In genomic region chr7:120662291-120662690, GRCh38 we compare ENCODE assay signal across 37 cellular contexts.
"Had no signal": no experiment of that assay in that cellular context is flagged by ENCODE, and none has a peak within 500 bp of the region (broad histone marks: within the 10 kb centered on the region; RNA-seq: fewer than 3 reads in every experiment).

No MANE protein-coding gene starts in this region.

- H3K36me3 Mint-ChIP-seq: activated CD4-positive, alpha-beta memory T cell treated with anti-CD3 and anti-CD28 coated beads for 36 hours; activated naive CD4-positive, alpha-beta T cell treated with anti-CD3 and anti-CD28 coated beads, Interleukin-2, amount 50 U/mL, for 72 hours; activated naive CD8-positive, alpha-beta T cell treated with anti-CD3 and anti-CD28 coated beads for 36 hours had no signal

- H3K4me3 ChIP-seq: adrenal gland, ascending aorta, body of pancreas, breast epithelium had no signal

- H3K27me3 Mint-ChIP-seq: activated B cell treated with CpG ODN at 0.5 μM for 24 hours; activated CD4-positive, alpha-beta memory T cell treated with anti-CD3 and anti-CD28 coated beads for 36 hours; activated CD4-positive, alpha-beta T cell treated with anti-CD3 and anti-CD28 coated beads, Interleukin-2, amount 10 ng/mL, durations not matched to agents 24 days and 14 days; activated CD8-positive, alpha-beta T cell treated with anti-CD3 and anti-CD28 coated beads for 36 hours; activated naive CD8-positive, alpha-beta T cell treated with anti-CD3 and anti-CD28 coated beads for 36 hours; activated T-helper 17 cell treated with anti-CD3 and anti-CD28 coated beads, Interleukin-2, amount 50 U/mL, for 72 hours had no signal

- H3K4me1 ChIP-seq: adrenal gland, ascending aorta, body of pancreas, breast epithelium had no signal

- H3K27ac Mint-ChIP-seq: activated B cell treated with CpG ODN at 0.5 μM for 24 hours; activated CD4-positive, alpha-beta memory T cell treated with anti-CD3 and anti-CD28 coated beads for 36 hours; activated CD4-positive, alpha-beta T cell treated with anti-CD3 and anti-CD28 coated beads, Interleukin-2, amount 10 ng/mL, durations not matched to agents 24 days and 14 days; activated CD8-positive, alpha-beta T cell treated with anti-CD3 and anti-CD28 coated beads for 36 hours; activated naive CD4-positive, alpha-beta T cell treated with anti-CD3 and anti-CD28 coated beads for 36 hours; activated naive CD4-positive, alpha-beta T cell treated with anti-CD3 and anti-CD28 coated beads, Interleukin-2, amount 50 U/mL, for 72 hours; activated naive CD8-positive, alpha-beta T cell treated with anti-CD3 and anti-CD28 coated beads for 36 hours; activated T-cell treated with anti-CD3 and anti-CD28 coated beads, Interleukin-2, amount 50 U/mL, for 72 hours; activated T-helper 1 cell treated with anti-CD3 and anti-CD28 coated beads, Interleukin-12 subunit alpha, Interleukin-12 subunit beta, Interleukin-2, Interleukin-4 antibody, amounts not matched to agents 30 ng/mL and 10 ng/mL and 1 ng/mL, durations not matched to agents 14 hours and 24 hours and 36 hours; activated T-helper 17 cell treated with anti-CD3 and anti-CD28 coated beads, Interleukin-2, amount 50 U/mL, for 72 hours; T-helper 1 cell treated with Interleukin-12 subunit alpha and Interleukin-12 subunit beta and Interleukin-4 antibody, amounts not matched to agents 30 μg/mL and 1 μg/mL, for 36 hours; T-helper 2 cell treated with Interferon-gamma antibody and Interleukin-4, amounts not matched to agents 5 μg/mL and 100 μg/mL, for 36 hours had no signal

- DNase-seq: activated B cell treated with CpG ODN at 0.5 μM for 24 hours; activated CD4-positive, alpha-beta memory T cell treated with anti-CD3 and anti-CD28 coated beads for 36 hours; activated CD4-positive, alpha-beta T cell treated with anti-CD3 and anti-CD28 coated beads for 4 hours; activated CD4-positive, alpha-beta T cell treated with anti-CD3 and anti-CD28 coated beads, Interleukin-2, amount 10 ng/mL, durations not matched to agents 24 days and 14 days; activated CD4-positive, alpha-beta T cell treated with anti-CD3 and anti-CD28 coated beads, Interleukin-2, amount 50 U/mL, for 1 hour; activated CD4-positive, alpha-beta T cell treated with anti-CD3 and anti-CD28 coated beads, Interleukin-2, amount 50 U/mL, for 4 hours; activated CD4-positive, CD25-positive, alpha-beta regulatory T cell treated with anti-CD3 and anti-CD28 coated beads, Interleukin-2, amount 50 U/mL, for 72 hours; activated CD8-positive, alpha-beta memory T cell treated with anti-CD3 and anti-CD28 coated beads, Interleukin-2, amount 50 U/mL, for 4 hours; activated CD8-positive, alpha-beta T cell treated with anti-CD3 and anti-CD28 coated beads for 36 hours; activated effector memory CD4-positive, alpha-beta T cell treated with anti-CD3 and anti-CD28 coated beads, Interleukin-2, amount 50 U/mL, for 16 hours; activated gamma-delta T cell treated with Interleukin-2 at 50 U/mL for 16 hours; activated naive CD4-positive, alpha-beta T cell; activated naive CD4-positive, alpha-beta T cell treated with anti-CD3 and anti-CD28 coated beads for 36 hours; activated naive CD4-positive, alpha-beta T cell treated with anti-CD3 and anti-CD28 coated beads, Interleukin-2, amount 50 U/mL, for 16 hours; activated naive CD8-positive, alpha-beta T cell treated with anti-CD3 and anti-CD28 coated beads for 36 hours; activated T-cell treated with anti-CD3 and anti-CD28 coated beads for 4 hours; activated T-cell treated with anti-CD3 and anti-CD28 coated beads, Interleukin-2, amount 50 U/mL, for 1 hour; activated T-cell treated with anti-CD3 and anti-CD28 coated beads, Interleukin-2, amount 50 U/mL, for 4 hours; activated T-cell treated with anti-CD3 and anti-CD28 coated beads, Interleukin-2, amount 50 U/mL, for 72 hours; adrenal gland; amygdala; anterior cingulate cortex; body of pancreas; brain microvascular endothelial cell; central memory CD4-positive, alpha-beta T cell; T-helper 1 cell; T-helper 2 cell; T-helper 9 cell had no signal

- ATAC-seq: activated CD8-positive, alpha-beta T cell treated with anti-CD3 and anti-CD28 coated beads for 36 hours; activated naive CD4-positive, alpha-beta T cell treated with anti-CD3 and anti-CD28 coated beads, Interleukin-2, amount 50 U/mL, for 72 hours; activated T-cell treated with anti-CD3 and anti-CD28 coated beads, Interleukin-2, amount 50 U/mL, for 4 hours; activated T-cell treated with anti-CD3 and anti-CD28 coated beads, Interleukin-2, amount 50 U/mL, for 72 hours; activated T-helper 17 cell treated with anti-CD3 and anti-CD28 coated beads, Interleukin-2, amount 50 U/mL, for 72 hours; body of pancreas had no signal

- H3K36me3 ChIP-seq: adrenal gland, ascending aorta, brain microvascular endothelial cell, breast epithelium had no signal

- FAIRE-seq: TTC549 had no signal

- H3K9me3 ChIP-seq: adrenal gland, ascending aorta, body of pancreas, breast epithelium had no signal

- H3K27ac ChIP-seq: adrenal gland, ascending aorta, body of pancreas, brain microvascular endothelial cell, breast epithelium, VCaP had no signal

- H3K9me3 Mint-ChIP-seq: activated B cell treated with CpG ODN at 0.5 μM for 24 hours; activated CD4-positive, alpha-beta memory T cell treated with anti-CD3 and anti-CD28 coated beads for 36 hours; activated CD4-positive, alpha-beta T cell treated with anti-CD3 and anti-CD28 coated beads, Interleukin-2, amount 10 ng/mL, durations not matched to agents 24 days and 14 days; activated naive CD4-positive, alpha-beta T cell treated with anti-CD3 and anti-CD28 coated beads for 36 hours; activated naive CD4-positive, alpha-beta T cell treated with anti-CD3 and anti-CD28 coated beads, Interleukin-2, amount 50 U/mL, for 72 hours; activated naive CD8-positive, alpha-beta T cell treated with anti-CD3 and anti-CD28 coated beads for 36 hours; activated T-cell treated with anti-CD3 and anti-CD28 coated beads, Interleukin-2, amount 50 U/mL, for 4 hours; activated T-helper 1 cell treated with anti-CD3 and anti-CD28 coated beads, Interleukin-12 subunit alpha, Interleukin-12 subunit beta, Interleukin-2, Interleukin-4 antibody, amounts not matched to agents 30 ng/mL and 10 ng/mL and 1 ng/mL, durations not matched to agents 14 hours and 24 hours and 36 hours; T-helper 1 cell treated with Interleukin-12 subunit alpha and Interleukin-12 subunit beta and Interleukin-4 antibody, amounts not matched to agents 30 μg/mL and 1 μg/mL, for 36 hours; T-helper 2 cell treated with Interferon-gamma antibody and Interleukin-4, amounts not matched to agents 5 μg/mL and 100 μg/mL, for 36 hours had no signal

- H3K27me3 ChIP-seq: adrenal gland, ascending aorta, body of pancreas, brain microvascular endothelial cell, breast epithelium had no signal

- H3K4me3 Mint-ChIP-seq: activated B cell treated with CpG ODN at 0.5 μM for 24 hours; activated CD4-positive, alpha-beta memory T cell treated with anti-CD3 and anti-CD28 coated beads for 36 hours; activated CD4-positive, alpha-beta T cell treated with anti-CD3 and anti-CD28 coated beads, Interleukin-2, amount 10 ng/mL, durations not matched to agents 24 days and 14 days; activated CD8-positive, alpha-beta T cell treated with anti-CD3 and anti-CD28 coated beads for 36 hours; activated naive CD4-positive, alpha-beta T cell treated with anti-CD3 and anti-CD28 coated beads for 36 hours; activated naive CD8-positive, alpha-beta T cell treated with anti-CD3 and anti-CD28 coated beads for 36 hours; activated T-cell treated with anti-CD3 and anti-CD28 coated beads, Interleukin-2, amount 50 U/mL, for 4 hours; activated T-cell treated with anti-CD3 and anti-CD28 coated beads, Interleukin-2, amount 50 U/mL, for 72 hours; activated T-helper 1 cell treated with anti-CD3 and anti-CD28 coated beads, Interleukin-12 subunit alpha, Interleukin-12 subunit beta, Interleukin-2, Interleukin-4 antibody, amounts not matched to agents 30 ng/mL and 10 ng/mL and 1 ng/mL, durations not matched to agents 14 hours and 24 hours and 36 hours; activated T-helper 17 cell treated with anti-CD3 and anti-CD28 coated beads, Interleukin-2, amount 50 U/mL, for 72 hours; T-helper 1 cell treated with Interleukin-12 subunit alpha and Interleukin-12 subunit beta and Interleukin-4 antibody, amounts not matched to agents 30 μg/mL and 1 μg/mL, for 36 hours; T-helper 2 cell treated with Interferon-gamma antibody and Interleukin-4, amounts not matched to agents 5 μg/mL and 100 μg/mL, for 36 hours had no signal

- H3K4me1 Mint-ChIP-seq: activated B cell treated with CpG ODN at 0.5 μM for 24 hours; activated CD4-positive, alpha-beta T cell treated with anti-CD3 and anti-CD28 coated beads, Interleukin-2, amount 10 ng/mL, durations not matched to agents 24 days and 14 days; activated naive CD8-positive, alpha-beta T cell treated with anti-CD3 and anti-CD28 coated beads for 36 hours; activated T-helper 17 cell treated with anti-CD3 and anti-CD28 coated beads, Interleukin-2, amount 50 U/mL, for 72 hours had no signal
